9 cellular contexts compared by ENCODE assay signal in the genomic region with DNA sequence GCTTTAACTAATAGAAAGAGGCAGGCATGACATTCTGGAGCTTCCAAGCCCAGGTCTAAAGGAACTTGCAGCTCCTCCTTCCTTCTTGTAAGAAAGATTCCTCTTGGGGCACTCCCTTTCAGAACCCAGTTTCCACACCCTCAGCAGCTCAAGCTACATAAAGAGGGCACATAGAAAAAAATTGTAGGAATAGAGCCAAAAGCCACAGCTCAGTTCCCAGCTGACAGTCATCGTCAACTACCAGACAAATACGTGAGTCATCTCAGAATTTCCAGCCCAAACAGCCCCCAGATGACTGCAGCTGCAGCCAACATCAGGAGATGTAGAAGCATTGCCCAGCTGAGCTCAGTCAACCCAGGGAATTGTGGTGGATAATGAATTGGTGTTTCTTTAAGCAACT.
A peak's percentile ranks its signal among the peaks of the same experiment; 100 is the strongest.
DNase-seq lines count a peak whose midpoint lies in the region; ATAC-seq and TF ChIP-seq lines count a peak whose summit lies in the region.
"Had no signal": no experiment of that assay in that cellular context is flagged by ENCODE, and none has a peak within 500 bp of the region (broad histone marks: within the 10 kb centered on the region; RNA-seq: fewer than 3 reads in every experiment).

No MANE protein-coding gene starts in this region.

- H3K9me3 Mint-ChIP-seq in osteocyte (ENCODE audit: unreplicated experiment) = peaks cover 12% of the 10 kb centered on the region
- no peaks in the 10 kb centered on the region for H3K9me3 Mint-ChIP-seq in activated CD8-positive, alpha-beta memory T cell treated with anti-CD3 and anti-CD28 coated beads, Interleukin-2, amount 10 ng/mL, durations not matched to agents 7 days and 5 days (ENCODE audit: low read depth)

- peaks cover 4 to 15% (median 7%) of the 10 kb centered on the region in 3 donors for H3K4me1 ChIP-seq in esophagus squamous epithelium

- no peak for TF ChIP-seq POLR2A in esophagus squamous epithelium (IDR thresholded peaks at IDR 0.05)

- TF ChIP-seq CTCF in esophagus squamous epithelium (IDR thresholded peaks at IDR 0.05) (no peak), osteocyte (IDR thresholded peaks at IDR 0.05) (no peak)

- 0 to 10% methylated on average over 1 to 2 of the region's 2 CpGs for WGBS in esophagus squamous epithelium, 2 donors

- peak overlapping the region; percentile 5 for H3K4me3 Mint-ChIP-seq in osteocyte (ENCODE audit: unreplicated experiment)
- H3K4me3 Mint-ChIP-seq in activated CD8-positive, alpha-beta memory T cell treated with anti-CD3 and anti-CD28 coated beads, Interleukin-2, amount 10 ng/mL, durations not matched to agents 7 days and 5 days = no peak overlapping the region

- peaks cover 2% of the 10 kb centered on the region for H3K36me3 Mint-ChIP-seq in osteocyte (ENCODE audit: unreplicated experiment)
- no peaks in the 10 kb centered on the region for H3K36me3 Mint-ChIP-seq in activated CD8-positive, alpha-beta memory T cell treated with anti-CD3 and anti-CD28 coated beads, Interleukin-2, amount 10 ng/mL, durations not matched to agents 7 days and 5 days

- no peak overlapping the region for H3K4me3 ChIP-seq in esophagus squamous epithelium

- no peaks in the 10 kb centered on the region for H3K9me3 ChIP-seq in esophagus squamous epithelium

- H3K27me3 Mint-ChIP-seq in osteocyte (ENCODE audit: unreplicated experiment) = no peaks in the 10 kb centered on the region
- peaks cover 4% of the 10 kb centered on the region for H3K27me3 Mint-ChIP-seq in activated CD8-positive, alpha-beta memory T cell treated with anti-CD3 and anti-CD28 coated beads, Interleukin-2, amount 10 ng/mL, durations not matched to agents 7 days and 5 days

- DNase-seq in EL (peak; percentile 95), RKO (ENCODE audit: low spot score) (peak; percentile 56), esophagus squamous epithelium (lab: John Stamatoyannopoulos, UW) (no peak), osteocyte (ENCODE audit: extremely low spot score, unreplicated experiment) (no peak)
- DNase-seq in activated CD8-positive, alpha-beta memory T cell treated with anti-CD3 and anti-CD28 coated beads, Interleukin-2, amount 10 ng/mL, durations not matched to agents 7 days and 5 days = no peak
- DNase-seq: NCI-H510A had no signal

- H3K4me1 Mint-ChIP-seq in osteocyte (ENCODE audit: unreplicated experiment) = peaks cover 48% of the 10 kb centered on the region
- H3K4me1 Mint-ChIP-seq in activated CD8-positive, alpha-beta memory T cell treated with anti-CD3 and anti-CD28 coated beads, Interleukin-2, amount 10 ng/mL, durations not matched to agents 7 days and 5 days = peaks cover 24% of the 10 kb centered on the region

- ATAC-seq in GM21717 (IDR thresholded peaks at IDR 0.05; ENCODE audit: unreplicated experiment) (no peak), GM18867 (IDR thresholded peaks at IDR 0.05; ENCODE audit: unreplicated experiment) (no peak), GM18520 (IDR thresholded peaks at IDR 0.05; ENCODE audit: unreplicated experiment) (no peak)
- no peak for ATAC-seq in activated CD8-positive, alpha-beta memory T cell treated with anti-CD3 and anti-CD28 coated beads, Interleukin-2, amount 10 ng/mL, durations not matched to agents 7 days and 5 days

- intact Hi-C loops in esophagus squamous epithelium (cut with DNase I) = no loop called here

- H3K27ac ChIP-seq in esophagus squamous epithelium = peak overlapping the region; percentile 28 to 65 (median 38)

- CTCF ChIA-PET in activated CD8-positive, alpha-beta memory T cell treated with anti-CD3 and anti-CD28 coated beads, Interleukin-2, amount 10 ng/mL, durations not matched to agents 7 days and 5 days (lab: Charles Lee) = interaction anchor here (1.1 kb wide), 1 partner anchor 12 kb away, joined by 3 read pairs; no protein-coding TSS in a partner anchor

- H3K36me3 ChIP-seq in esophagus squamous epithelium = no peaks in the 10 kb centered on the region

- H3K27me3 ChIP-seq in esophagus squamous epithelium = no peaks in the 10 kb centered on the region

- peak overlapping the region; percentile 93 for H3K27ac Mint-ChIP-seq in osteocyte (ENCODE audit: unreplicated experiment)
- no peak overlapping the region for H3K27ac Mint-ChIP-seq in activated CD8-positive, alpha-beta memory T cell treated with anti-CD3 and anti-CD28 coated beads, Interleukin-2, amount 10 ng/mL, durations not matched to agents 7 days and 5 days

Comparison
In these comparisons a context has a peak if more than half of its experiments do, and no peak if none do; other contexts are left out.
1. DNase-seq: peak in EL (single experiment) and RKO (single experiment); none in esophagus squamous epithelium (single experiment), osteocyte (single experiment) and activated CD8-positive, alpha-beta memory T cell treated with anti-CD3 and anti-CD28 coated beads, Interleukin-2, amount 10 ng/mL, durations not matched to agents 7 days and 5 days (single experiment).